11 cellular contexts compared by ENCODE assay signal in genomic region chr3:70856414-70857162, GRCh38.
DNase-seq lines count a peak whose midpoint lies in the region; ATAC-seq, FAIRE-seq and TF ChIP-seq lines count a peak whose summit lies in the region.
"Had no signal": no experiment of that assay in that cellular context is flagged by ENCODE, and none has a peak within 500 bp of the region (broad histone marks: within the 10 kb centered on the region; RNA-seq: fewer than 3 reads in every experiment).

No MANE protein-coding gene starts in this region.

- H3K36me3 ChIP-seq in small intestine (ENCODE audit: control insufficient read depth in 2 of 2, insufficient read depth in 2 of 2, low read length in 2 of 2), result no peaks in the 10 kb centered on the region

- H3K27me3 Mint-ChIP-seq in WTC11 (ENCODE audit: low read depth), result no peaks in the 10 kb centered on the region

- peaks cover 77% of the 10 kb centered on the region for H3K4me1 Mint-ChIP-seq in WTC11
- H3K4me1 Mint-ChIP-seq: naive B cell had no signal

- no peak overlapping the region for H3K4me3 Mint-ChIP-seq in WTC11
- H3K4me3 Mint-ChIP-seq: naive B cell had no signal

- H3K4me3 ChIP-seq in small intestine (ENCODE audit: low read depth in 1 of 2, low read length in 2 of 2), result no peak overlapping the region

- 76 to 77% (median 76%) methylated on average over 7 of the region's 7 CpGs for WGBS in small intestine, 3 donors

- no peaks in the 10 kb centered on the region for H3K4me1 ChIP-seq in small intestine (ENCODE audit: control insufficient read depth in 2 of 2, insufficient read depth in 1 of 2, low read depth in 1 of 2, low read length in 1 of 2)

- DNase-seq in WTC11 (ENCODE audit: low spot score) (no peak), kidney tubule cell (ENCODE audit: low spot score) (peak; percentile 93), NCI-H2107 (lab: John Stamatoyannopoulos, UW) (no peak), small intestine (no peak), G401 (ENCODE audit: low spot score) (no peak)
- DNase-seq: naive B cell had no signal

- H3K27me3 ChIP-seq in small intestine (ENCODE audit: control insufficient read depth in 2 of 2, insufficient read depth in 2 of 2, low read length in 2 of 2), result no peaks in the 10 kb centered on the region

- CTCF ChIA-PET in WTC11 (lab: Charles Lee), result no interaction called here

- in situ Hi-C loops in G401 (cut with HindIII; ENCODE audit: low sequenced_read_pairs), result no loop called here

- no peaks in the 10 kb centered on the region for H3K9me3 ChIP-seq in small intestine (ENCODE audit: control insufficient read depth, low read depth)

- peak overlapping the region; percentile 5; the same call in 1 of the 2 replicates for H3K27ac Mint-ChIP-seq in WTC11
- H3K27ac Mint-ChIP-seq: naive B cell had no signal

- peaks cover 9% of the 10 kb centered on the region for H3K9me3 Mint-ChIP-seq in WTC11
- H3K9me3 Mint-ChIP-seq: naive B cell had no signal

- FAIRE-seq in small intestine (lab: Jason Lieb, UNC), result no peak
- FAIRE-seq: GM12891 had no signal

- H3K36me3 Mint-ChIP-seq in WTC11, result peaks cover 5% of the 10 kb centered on the region; the same call in 1 of the 2 replicates
- H3K36me3 Mint-ChIP-seq: naive B cell had no signal

- POLR2A ChIA-PET in WTC11 (lab: Charles Lee), result no interaction called here

- no peak for TF ChIP-seq CTCF in WTC11 (IDR thresholded peaks at IDR 0.05)

- no peak overlapping the region for H3K27ac ChIP-seq in small intestine (ENCODE audit: low read depth in 1 of 2, low read length in 1 of 2)

- peak; percentile 66 for ATAC-seq in GM18511 (IDR thresholded peaks at IDR 0.05; ENCODE audit: unreplicated experiment)
- ATAC-seq in HG02678 (IDR thresholded peaks at IDR 0.05; ENCODE audit: unreplicated experiment), result peak; percentile 59
- no peak for ATAC-seq in WTC11
- no peak for ATAC-seq in GM19023 (IDR thresholded peaks at IDR 0.05; ENCODE audit: unreplicated experiment)
- ATAC-seq: Panc1 had no signal

TF ChIP-seq in WTC11, 78 proteins besides CTCF, POLR2A, EP300 and RAD21:
- TF ChIP-seq MLX (CRISPR knock-in tag; IDR thresholded peaks at IDR 0.05) (no peak), HMGXB4 (CRISPR knock-in tag; IDR thresholded peaks at IDR 0.05) (no peak), ZBTB21 (CRISPR knock-in tag; IDR thresholded peaks at IDR 0.05; ENCODE audit: borderline replicate concordance) (no peak), AR (CRISPR knock-in tag; IDR thresholded peaks at IDR 0.05) (no peak), CREM (CRISPR knock-in tag; IDR thresholded peaks at IDR 0.05) (no peak), NFE2L1 (CRISPR knock-in tag; IDR thresholded peaks at IDR 0.05) (no peak)

Comparison
In these comparisons a context has a peak if more than half of its experiments do, and no peak if none do; other contexts are left out.
1. ATAC-seq: peak in GM18511 (single experiment) and HG02678 (single experiment); none in WTC11 (single experiment) and GM19023 (single experiment).